Comparison of ENCODE assay signal across 16 cellular contexts in genomic region chr1:202580604-202581003, GRCh38.
DNase-seq lines count a peak whose midpoint lies in the region; ATAC-seq and TF ChIP-seq lines count a peak whose summit lies in the region.
"Had no signal": no experiment of that assay in that cellular context is flagged by ENCODE, and none has a peak within 500 bp of the region (broad histone marks: within the 10 kb centered on the region; RNA-seq: fewer than 3 reads in every experiment).

No MANE protein-coding gene starts in this region.

- no peak overlapping the region for H3K27ac Mint-ChIP-seq in naive thymus-derived CD8-positive, alpha-beta T cell
- H3K27ac Mint-ChIP-seq: activated T-cell treated with anti-CD3 and anti-CD28 coated beads, Interleukin-2, amount 50 U/mL, for 72 hours; memory B cell; stimulated activated memory B cell treated with anti-CD40 and anti-IgM and Interleukin-4, amounts not matched to agents 10 μg/mL and 1 μg/mL and 100 μg/mL, for 72 hours had no signal

- no peak overlapping the region for H3K4me3 ChIP-seq in heart right ventricle
- H3K4me3 ChIP-seq in RWPE2 (ENCODE audit: severe bottlenecking): no peak overlapping the region
- H3K4me3 ChIP-seq in muscle layer of colon (ENCODE audit: low read depth in 1 of 2, low read length in 2 of 2): no peak overlapping the region
- H3K4me3 ChIP-seq in uterus: no peak overlapping the region
- no peak overlapping the region for H3K4me3 ChIP-seq in PC-3 (ENCODE audit: low read length)
- H3K4me3 ChIP-seq: SK-N-MC had no signal

- no peaks in the 10 kb centered on the region for H3K4me1 Mint-ChIP-seq in naive thymus-derived CD8-positive, alpha-beta T cell
- H3K4me1 Mint-ChIP-seq: memory B cell; stimulated activated memory B cell treated with anti-CD40 and anti-IgM and Interleukin-4, amounts not matched to agents 10 μg/mL and 1 μg/mL and 100 μg/mL, for 72 hours had no signal

- H3K9ac ChIP-seq in muscle layer of colon (ENCODE audit: low read length): no peak overlapping the region
- no peak overlapping the region for H3K9ac ChIP-seq in PC-3 (ENCODE audit: low read length)

- ATAC-seq in heart right ventricle (no peak), Right ventricle myocardium superior (ENCODE audit: poor library complexity) (no peak), RWPE2 (ENCODE audit: low read depth) (no peak), PC-3 (no peak)
- ATAC-seq in naive thymus-derived CD8-positive, alpha-beta T cell: no peak
- ATAC-seq: activated T-cell treated with anti-CD3 and anti-CD28 coated beads, Interleukin-2, amount 50 U/mL, for 72 hours; stimulated activated memory B cell treated with anti-CD40 and anti-IgM and Interleukin-4, amounts not matched to agents 10 μg/mL and 1 μg/mL and 100 μg/mL, for 72 hours had no signal

- peaks cover 0 to 71% (median 13%) of the 10 kb centered on the region in 9 donors for H3K36me3 ChIP-seq in heart right ventricle
- H3K36me3 ChIP-seq in RWPE2 (ENCODE audit: low read depth): no peaks in the 10 kb centered on the region
- peaks cover 42% of the 10 kb centered on the region for H3K36me3 ChIP-seq in muscle layer of colon (ENCODE audit: insufficient read depth, low read length)
- no peaks in the 10 kb centered on the region for H3K36me3 ChIP-seq in uterus
- H3K36me3 ChIP-seq in PC-3 (ENCODE audit: low read depth, low read length): no peaks in the 10 kb centered on the region

- intact Hi-C loops in heart right ventricle (cut with DNase I) (loop anchor here in 2 of 10 donors (5.0 to 10.0 kb wide), 2 partner anchors 78 to 236 kb away; partner anchors contain the start of genes PPP1R12B (in 1 of the 2) and UBE2T (in 1 of the 2)), Right ventricle myocardium superior (cut with DNase I) (no loop called here), uterus (cut with DNase I; ENCODE audit: low total_unique reads) (no loop called here), PC-3 (cut with micrococcal nuclease) (no loop called here)

- no peak for TF ChIP-seq POLR2A in uterus (IDR thresholded peaks at IDR 0.05)

- H3K27me3 Mint-ChIP-seq in naive thymus-derived CD8-positive, alpha-beta T cell: no peaks in the 10 kb centered on the region
- H3K27me3 Mint-ChIP-seq: memory B cell; stimulated activated memory B cell treated with anti-CD40 and anti-IgM and Interleukin-4, amounts not matched to agents 10 μg/mL and 1 μg/mL and 100 μg/mL, for 72 hours had no signal

- DNase-seq in heart right ventricle: no peak
- no peak for DNase-seq in Right ventricle myocardium superior
- DNase-seq in RWPE2 (ENCODE audit: low spot score): no peak
- DNase-seq in uterus: no peak
- no peak for DNase-seq in PC-3
- no peak for DNase-seq in naive thymus-derived CD8-positive, alpha-beta T cell
- DNase-seq in activated effector memory CD4-positive, alpha-beta T cell treated with anti-CD3 and anti-CD28 coated beads, Interleukin-2, amount 50 U/mL, for 16 hours: no peak
- DNase-seq: activated CD4-positive, alpha-beta T cell treated with anti-CD3 and anti-CD28 coated beads, Interleukin-2, amount 50 U/mL, for 48 hours; activated T-cell treated with anti-CD3 and anti-CD28 coated beads, Interleukin-2, amount 50 U/mL, for 72 hours; KG1; NCI-H345; nucleus accumbens had no signal

- TF ChIP-seq CTCF in heart right ventricle (IDR thresholded peaks at IDR 0.05) (no peak), RWPE2 (IDR thresholded peaks at IDR 0.05; ENCODE audit: poor library complexity, severe bottlenecking) (no peak), uterus (IDR thresholded peaks at IDR 0.05) (no peak), PC-3 (conservative IDR thresholded peaks at IDR 0.05; ENCODE audit: low read depth, low read length) (no peak)

- H3K27ac ChIP-seq in heart right ventricle (peak overlapping the region in 8 of 10 donors; percentile 20 to 74 (median 60)), RWPE2 (ENCODE audit: poor library complexity, severe bottlenecking) (peak overlapping the region; percentile 82), muscle layer of colon (ENCODE audit: low read depth, low read length) (peak overlapping the region; percentile 35), uterus (peak overlapping the region; percentile 87 to 100), PC-3 (ENCODE audit: low read length) (no peak overlapping the region)
- H3K27ac ChIP-seq: SK-N-MC had no signal

- H3K4me3 Mint-ChIP-seq in naive thymus-derived CD8-positive, alpha-beta T cell: no peak overlapping the region
- H3K4me3 Mint-ChIP-seq: activated T-cell treated with anti-CD3 and anti-CD28 coated beads, Interleukin-2, amount 50 U/mL, for 72 hours; memory B cell; stimulated activated memory B cell treated with anti-CD40 and anti-IgM and Interleukin-4, amounts not matched to agents 10 μg/mL and 1 μg/mL and 100 μg/mL, for 72 hours had no signal

- CTCF ChIA-PET in PC-3 (lab: Charles Lee): no interaction called here

- peaks cover 7 to 74% (median 62%) of the 10 kb centered on the region in 9 donors for H3K4me1 ChIP-seq in heart right ventricle
- H3K4me1 ChIP-seq in RWPE2 (ENCODE audit: insufficient read depth, poor library complexity, severe bottlenecking): peaks cover 31% of the 10 kb centered on the region
- peaks cover 66% of the 10 kb centered on the region for H3K4me1 ChIP-seq in muscle layer of colon (ENCODE audit: insufficient read depth, low read length)
- H3K4me1 ChIP-seq in uterus: peaks cover 0 to 43% of the 10 kb centered on the region in 2 donors
- peaks cover 24% of the 10 kb centered on the region for H3K4me1 ChIP-seq in PC-3 (ENCODE audit: insufficient read depth, low read length)

- H3F3A ChIP-seq in PC-3 (ENCODE audit: low read length, unreplicated experiment): no peaks in the 10 kb centered on the region

- H3K4me2 ChIP-seq in PC-3 (ENCODE audit: low read length): no peak overlapping the region

- H4K20me1 ChIP-seq in PC-3 (ENCODE audit: low read length): no peaks in the 10 kb centered on the region

- no peaks in the 10 kb centered on the region for H3K9me3 Mint-ChIP-seq in naive thymus-derived CD8-positive, alpha-beta T cell
- H3K9me3 Mint-ChIP-seq: activated T-cell treated with anti-CD3 and anti-CD28 coated beads, Interleukin-2, amount 50 U/mL, for 72 hours; memory B cell; stimulated activated memory B cell treated with anti-CD40 and anti-IgM and Interleukin-4, amounts not matched to agents 10 μg/mL and 1 μg/mL and 100 μg/mL, for 72 hours had no signal

- POLR2A ChIA-PET in PC-3 (lab: Charles Lee; ENCODE audit: unreplicated experiment): no interaction called here
- POLR2A ChIA-PET in naive thymus-derived CD8-positive, alpha-beta T cell (lab: Charles Lee): interaction anchor here (0.6 kb wide), 1 partner anchor 55 kb away, joined by 4 read pairs; no protein-coding TSS in a partner anchor

- H3K27me3 ChIP-seq in heart right ventricle (peaks cover 0 to 50% (median 0%) of the 10 kb centered on the region in 7 donors), RWPE2 (ENCODE audit: insufficient read depth, poor library complexity, severe bottlenecking) (no peaks in the 10 kb centered on the region), muscle layer of colon (ENCODE audit: control insufficient read depth in 1 of 2, insufficient read depth in 2 of 2, low read length in 2 of 2) (no peaks in the 10 kb centered on the region), uterus (no peaks in the 10 kb centered on the region), PC-3 (ENCODE audit: low read length) (no peaks in the 10 kb centered on the region)

- H2AFZ ChIP-seq in PC-3 (ENCODE audit: low read length): no peak overlapping the region

- no peaks in the 10 kb centered on the region for H3K9me2 ChIP-seq in PC-3 (replicated peaks; ENCODE audit: low read length)

- WGBS in heart right ventricle, 2 donors: 42 to 44% methylated on average over 1 of the region's 1 CpG

- no TSS peak for BruUV-seq in PC-3 (replicated peaks; lab: Mats Ljungman, UMichigan)

- H3K36me3 Mint-ChIP-seq in naive thymus-derived CD8-positive, alpha-beta T cell: peaks cover 7 to 44% (median 21%) of the 10 kb centered on the region in 3 donors

- H3K9me3 ChIP-seq in heart right ventricle: no peaks in the 10 kb centered on the region
- no peaks in the 10 kb centered on the region for H3K9me3 ChIP-seq in RWPE2 (ENCODE audit: severe bottlenecking)
- no peaks in the 10 kb centered on the region for H3K9me3 ChIP-seq in muscle layer of colon (ENCODE audit: low read length)
- H3K9me3 ChIP-seq in uterus: no peaks in the 10 kb centered on the region
- no peaks in the 10 kb centered on the region for H3K9me3 ChIP-seq in PC-3 (ENCODE audit: low read length)

- no peaks in the 10 kb centered on the region for H3K79me2 ChIP-seq in PC-3 (ENCODE audit: low read length)
